In genomic region chr10:85857305-85857704, GRCh38 we compare ENCODE assay signal across 17 cellular contexts.
"Had no signal": no experiment of that assay in that cellular context is flagged by ENCODE, and none has a peak within 500 bp of the region (broad histone marks: within the 10 kb centered on the region; RNA-seq: fewer than 3 reads in every experiment).

No MANE protein-coding gene starts in this region.

- H3K36me3 ChIP-seq: colonic mucosa, esophagus muscularis mucosa, gastroesophageal sphincter, heart left ventricle, left lung, lower lobe of right lung had no signal

- H3K4me3 Mint-ChIP-seq: dendritic cell treated with granulocyte-macrophage colony-stimulating factor and Interleukin-4, amounts not matched to agents 40 ng/mL and 50 ng/mL, for 4 days; mesothelial cell of epicardium had no signal

- H3K4me3 ChIP-seq: colonic mucosa, esophagus muscularis mucosa, gastroesophageal sphincter, heart left ventricle, left lung, lower lobe of right lung, mucosa of descending colon had no signal

- DNase-seq: cerebellar nuclear complex; colonic mucosa; effector CD4-positive, alpha-beta T cell; effector memory CD4-positive, alpha-beta T cell; foreskin keratinocyte; heart left ventricle; hippocampal formation; left cardiac atrium; left lung; left ventricle myocardium superior; lower lobe of right lung; mesenchymal stem cell; mucosa of descending colon had no signal

- H3K27me3 Mint-ChIP-seq: dendritic cell treated with granulocyte-macrophage colony-stimulating factor and Interleukin-4, amounts not matched to agents 40 ng/mL and 50 ng/mL, for 4 days had no signal

- H3K27me3 ChIP-seq: colonic mucosa, esophagus muscularis mucosa, foreskin keratinocyte, heart left ventricle, left lung had no signal

- H3K27ac Mint-ChIP-seq: dendritic cell treated with granulocyte-macrophage colony-stimulating factor and Interleukin-4, amounts not matched to agents 40 ng/mL and 50 ng/mL, for 4 days; mesothelial cell of epicardium had no signal

- H3K36me3 Mint-ChIP-seq: mesothelial cell of epicardium had no signal
